1 cellular context compared by ENCODE assay signal in genomic region chr3:14393440-14394111, GRCh38.
TF ChIP-seq lines count a peak whose summit lies in the region.

No MANE protein-coding gene starts in this region.

TF ChIP-seq in WTC11, 78 proteins besides CTCF, POLR2A, EP300 and RAD21 (continued from another document):
- TF ChIP-seq PRDM15 (CRISPR knock-in tag; IDR thresholded peaks at IDR 0.05), result no peak
- no peak for TF ChIP-seq ZNF396 (CRISPR knock-in tag; IDR thresholded peaks at IDR 0.05; ENCODE audit: borderline replicate concordance)
- no peak for TF ChIP-seq ERG (CRISPR knock-in tag; IDR thresholded peaks at IDR 0.05)
- TF ChIP-seq IRF2 (CRISPR knock-in tag; IDR thresholded peaks at IDR 0.05; ENCODE audit: borderline replicate concordance, low read depth), result no peak
- TF ChIP-seq ARID4B (CRISPR knock-in tag; IDR thresholded peaks at IDR 0.05; ENCODE audit: borderline replicate concordance), result no peak
- TF ChIP-seq ZNF232 (CRISPR knock-in tag; IDR thresholded peaks at IDR 0.05), result no peak
- TF ChIP-seq SOX15 (CRISPR knock-in tag; IDR thresholded peaks at IDR 0.05), result no peak
